14 cellular contexts compared by ENCODE assay signal in genomic region chr12:43255642-43256041, GRCh38.
DNase-seq lines count a peak whose midpoint lies in the region; ATAC-seq and TF ChIP-seq lines count a peak whose summit lies in the region.
"Had no signal": no experiment of that assay in that cellular context is flagged by ENCODE, and none has a peak within 500 bp of the region (broad histone marks: within the 10 kb centered on the region; RNA-seq: fewer than 3 reads in every experiment).

No MANE protein-coding gene starts in this region.

- H3K27me3 Mint-ChIP-seq in nephron (ENCODE audit: low read depth), result no peaks in the 10 kb centered on the region
- H3K27me3 Mint-ChIP-seq: CD4-positive, alpha-beta memory T cell had no signal

- no peak overlapping the region for H3K4me3 Mint-ChIP-seq in nephron
- H3K4me3 Mint-ChIP-seq: IgD-negative memory B cell had no signal

- ATAC-seq in GM21526 (IDR thresholded peaks at IDR 0.05; ENCODE audit: low FRiP score, unreplicated experiment), result no peak
- ATAC-seq: A549 had no signal

- H3K36me3 Mint-ChIP-seq in nephron (ENCODE audit: low read depth), result no peaks in the 10 kb centered on the region
- H3K36me3 Mint-ChIP-seq: CD4-positive, alpha-beta memory T cell; IgD-negative memory B cell had no signal

- TF ChIP-seq CTCF in nephron (IDR thresholded peaks at IDR 0.05; ENCODE audit: unreplicated experiment in 3 of 3), result no peak

- H3K4me1 Mint-ChIP-seq in nephron, result peaks cover 27% of the 10 kb centered on the region
- H3K4me1 Mint-ChIP-seq: CD4-positive, alpha-beta memory T cell; IgD-negative memory B cell had no signal

- DNase-seq in DMS 273 treated with DMSO at 0.1 percent for 48 hours (lab: John Stamatoyannopoulos, UW) (peak; percentile 34), NCI-H2171 (lab: John Stamatoyannopoulos, UW) (peak; percentile 7), NCI-H69 (lab: John Stamatoyannopoulos, UW) (peak; percentile 63), NOMO-1 treated with dmso at 0.1 percent for 144 hours (lab: John Stamatoyannopoulos, UW; ENCODE audit: unreplicated experiment) (no peak), COLO829 (ENCODE audit: low spot score) (no peak)
- DNase-seq: BE2C; CD4-positive, alpha-beta memory T cell; COR-L47; DMS53; GF-D8 had no signal

- no peaks in the 10 kb centered on the region for H3K9me3 Mint-ChIP-seq in nephron

- H3K27ac Mint-ChIP-seq in nephron, result peak overlapping the region; percentile 22 to 65 (median 43)
- H3K27ac Mint-ChIP-seq: CD4-positive, alpha-beta memory T cell; IgD-negative memory B cell had no signal

Comparison
In these comparisons a context has a peak if more than half of its experiments do, and no peak if none do; other contexts are left out.
1. DNase-seq: peak in DMS 273 treated with DMSO at 0.1 percent for 48 hours (single experiment), NCI-H2171 (single experiment) and NCI-H69 (single experiment); none in NOMO-1 treated with dmso at 0.1 percent for 144 hours (single experiment) and COLO829 (single experiment).